Comparison of ENCODE assay signal across 10 cellular contexts in genomic region chr7:610531-611280, GRCh38.
DNase-seq lines count a peak whose midpoint lies in the region; ATAC-seq and TF ChIP-seq lines count a peak whose summit lies in the region.
"Had no signal": no experiment of that assay in that cellular context is flagged by ENCODE, and none has a peak within 500 bp of the region (broad histone marks: within the 10 kb centered on the region; RNA-seq: fewer than 3 reads in every experiment).

No MANE protein-coding gene starts in this region.

- no peaks in the 10 kb centered on the region for H3K27me3 Mint-ChIP-seq in activated CD4-positive, alpha-beta T cell treated with anti-CD3 and anti-CD28 coated beads, Interleukin-2, amount 10 ng/mL, durations not matched to agents 24 days and 14 days
- no peaks in the 10 kb centered on the region for H3K27me3 Mint-ChIP-seq in chondrocyte (ENCODE audit: low read depth)

- no peak overlapping the region for H3K4me3 Mint-ChIP-seq in activated CD4-positive, alpha-beta T cell treated with anti-CD3 and anti-CD28 coated beads, Interleukin-2, amount 10 ng/mL, durations not matched to agents 24 days and 14 days
- no peak overlapping the region for H3K4me3 Mint-ChIP-seq in chondrocyte (ENCODE audit: unreplicated experiment)

- H3K9me3 ChIP-seq in right lobe of liver (no peaks in the 10 kb centered on the region), stomach (no peaks in the 10 kb centered on the region)

- ATAC-seq in right lobe of liver: peak; percentile 76 to 87 (median 80)

- peaks cover 20% of the 10 kb centered on the region for H3K36me3 Mint-ChIP-seq in activated CD4-positive, alpha-beta T cell treated with anti-CD3 and anti-CD28 coated beads, Interleukin-2, amount 10 ng/mL, durations not matched to agents 24 days and 14 days (ENCODE audit: low read depth)
- no peaks in the 10 kb centered on the region for H3K36me3 Mint-ChIP-seq in chondrocyte (ENCODE audit: low read depth)

- peak overlapping the region; percentile 75 for H3K27ac Mint-ChIP-seq in activated CD4-positive, alpha-beta T cell treated with anti-CD3 and anti-CD28 coated beads, Interleukin-2, amount 10 ng/mL, durations not matched to agents 24 days and 14 days
- peak overlapping the region; percentile 69 for H3K27ac Mint-ChIP-seq in chondrocyte (ENCODE audit: unreplicated experiment)

- H3K4me1 Mint-ChIP-seq in activated CD4-positive, alpha-beta T cell treated with anti-CD3 and anti-CD28 coated beads, Interleukin-2, amount 10 ng/mL, durations not matched to agents 24 days and 14 days: peaks cover 35% of the 10 kb centered on the region
- peaks cover 31% of the 10 kb centered on the region for H3K4me1 Mint-ChIP-seq in chondrocyte (ENCODE audit: low read depth)

- H3K27ac ChIP-seq in right lobe of liver (peak overlapping the region in 1 of 3 donors; percentile 69), stomach (peak overlapping the region; percentile 29 to 59 (median 48))
- H3K27ac ChIP-seq: epithelial cell of prostate had no signal

- intact Hi-C loops in activated CD4-positive, alpha-beta T cell treated with anti-CD3 and anti-CD28 coated beads, Interleukin-2, amount 10 ng/mL, durations not matched to agents 24 days and 14 days (cut with micrococcal nuclease): loop anchor here (1.0 kb wide), 1 partner anchor 8 kb away; no protein-coding TSS in a partner anchor
- intact Hi-C loops in right lobe of liver (cut with DNase I): no loop called here
- intact Hi-C loops in stomach (cut with DNase I; ENCODE audit: low total_unique reads): no loop called here

- TF ChIP-seq POLR2A in right lobe of liver (IDR thresholded peaks at IDR 0.05) (no peak), stomach (IDR thresholded peaks at IDR 0.05) (no peak)

- no peak for TF ChIP-seq CTCF in chondrocyte (IDR thresholded peaks at IDR 0.05)
- no peak for TF ChIP-seq CTCF in right lobe of liver (IDR thresholded peaks at IDR 0.05)
- no peak for TF ChIP-seq CTCF in stomach (IDR thresholded peaks at IDR 0.05)

- no peak for TF ChIP-seq EP300 in stomach (IDR thresholded peaks at IDR 0.05)

- no peak for DNase-seq in activated CD4-positive, alpha-beta T cell treated with anti-CD3 and anti-CD28 coated beads, Interleukin-2, amount 10 ng/mL, durations not matched to agents 24 days and 14 days
- DNase-seq in activated CD4-positive, alpha-beta T cell treated with anti-CD3 and anti-CD28 coated beads for 1 hour: no peak
- DNase-seq in chondrocyte (ENCODE audit: low spot score) (peak; percentile 38), right lobe of liver (peak in 1 of 3 donors; percentile 47), stomach (no peak), mucosa of gallbladder (ENCODE audit: low spot score) (no peak), NCI-H69 (lab: John Stamatoyannopoulos, UW) (no peak), NCI-H187 treated with DMSO at 0.1 percent for 48 hours (lab: John Stamatoyannopoulos, UW) (no peak)
- DNase-seq: NCI-H1694 had no signal

- no peaks in the 10 kb centered on the region for H3K27me3 ChIP-seq in right lobe of liver
- H3K27me3 ChIP-seq in stomach: no peaks in the 10 kb centered on the region

- H3K4me1 ChIP-seq in right lobe of liver (no peaks in the 10 kb centered on the region), stomach (peaks cover 0 to 15% (median 3%) of the 10 kb centered on the region in 4 donors)

- no peak overlapping the region for H3K4me3 ChIP-seq in right lobe of liver
- H3K4me3 ChIP-seq in stomach: no peak overlapping the region

- 52% methylated on average over 11 of the region's 21 CpGs for WGBS in right lobe of liver (ENCODE audit: insufficient coverage, low coverage, low lambda C conversion rate, missing lambda C conversion rate)
- 52 to 69% (median 63%) methylated on average over 21 of the region's 21 CpGs for WGBS in stomach, 5 donors

- H3K9me3 Mint-ChIP-seq in activated CD4-positive, alpha-beta T cell treated with anti-CD3 and anti-CD28 coated beads, Interleukin-2, amount 10 ng/mL, durations not matched to agents 24 days and 14 days: peaks cover 12% of the 10 kb centered on the region
- H3K9me3 Mint-ChIP-seq in chondrocyte (ENCODE audit: low read depth): no peaks in the 10 kb centered on the region

- H3K36me3 ChIP-seq in right lobe of liver (no peaks in the 10 kb centered on the region), stomach (peaks cover 0 to 7% (median 4%) of the 10 kb centered on the region in 4 donors)
